Comparison of ENCODE assay signal across 8 cellular contexts in the genomic region with DNA sequence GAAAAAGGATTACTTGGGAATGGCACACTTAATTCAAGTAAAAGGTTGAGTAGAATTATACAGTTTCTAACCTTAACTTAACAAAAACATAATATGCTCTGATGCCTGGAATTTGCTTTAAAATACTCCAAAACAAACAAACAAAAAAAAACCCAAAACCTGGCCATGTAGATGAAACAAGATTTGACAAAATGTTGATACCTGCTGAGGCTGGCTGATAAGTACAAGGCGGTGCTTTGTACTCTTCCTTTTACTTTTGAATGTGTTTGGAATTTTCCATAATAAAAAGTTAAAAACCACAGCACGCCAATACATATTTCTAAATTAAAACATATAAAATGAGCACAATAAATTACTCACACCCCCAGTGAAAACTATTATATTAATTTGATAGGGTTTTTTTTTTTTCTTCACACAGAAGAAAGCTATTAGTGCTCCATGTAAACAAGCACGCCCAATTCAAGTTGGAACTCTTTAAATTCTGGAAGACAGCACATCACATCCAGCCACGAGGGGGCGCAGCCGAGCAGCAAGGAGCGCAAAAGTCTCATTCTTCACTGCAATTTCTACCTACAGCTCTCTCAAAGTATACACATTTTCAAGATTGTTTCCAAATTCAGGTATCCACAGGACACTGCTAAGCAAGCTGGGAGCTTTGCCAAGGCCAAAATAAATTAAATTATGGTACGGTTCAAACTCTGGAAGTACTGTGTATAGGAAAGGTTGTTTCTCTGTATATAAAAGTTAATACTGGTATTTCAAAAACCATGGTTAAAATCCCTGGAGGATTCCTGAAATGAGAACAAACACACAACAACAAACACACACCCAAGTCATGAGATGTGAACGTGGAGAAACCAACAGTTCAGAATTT. TPM values are rescaled to one million over a fixed set of nuclear protein-coding genes. Genes with fewer than 3 reads are reported as not detected.
DNase-seq lines count a peak whose midpoint lies in the region; ATAC-seq and TF ChIP-seq lines count a peak whose summit lies in the region.

No MANE protein-coding gene starts in this region.

- H3K27me3 ChIP-seq in CD4-positive, alpha-beta memory T cell (ENCODE audit: insufficient read depth, low read length): no peaks in the 10 kb centered on the region
- H3K27me3 ChIP-seq in Panc1 (ENCODE audit: control insufficient read depth, insufficient read depth, low read length): no peaks in the 10 kb centered on the region
- H3K27me3 ChIP-seq in neutrophil: no peaks in the 10 kb centered on the region

- no peak for ATAC-seq in Panc1
- ATAC-seq in activated T-cell treated with anti-CD3 and anti-CD28 coated beads, Interleukin-2, amount 50 U/mL, for 72 hours (replicated peaks in 1 of 2): no peak

- H3K4me1 Mint-ChIP-seq in CD4-positive, alpha-beta memory T cell: peaks cover 36 to 62% (median 49%) of the 10 kb centered on the region in 4 donors
- H3K4me1 Mint-ChIP-seq in activated T-cell treated with anti-CD3 and anti-CD28 coated beads, Interleukin-2, amount 50 U/mL, for 72 hours (ENCODE audit: low read depth): peaks cover 89% of the 10 kb centered on the region

- TF ChIP-seq CTCF in Panc1 (IDR thresholded peaks at IDR 0.05): peak; percentile 98
- TF ChIP-seq CTCF in fibroblast of mammary gland (conservative IDR thresholded peaks at IDR 0.05; ENCODE audit: control insufficient read depth, insufficient read depth, low read depth, low read length): peak; percentile 96
- peak; percentile 88 for TF ChIP-seq CTCF in neutrophil (IDR thresholded peaks at IDR 0.05)

- no peaks in the 10 kb centered on the region for H3K9me3 ChIP-seq in CD4-positive, alpha-beta memory T cell (ENCODE audit: control insufficient read depth in 1 of 2, low read length in 2 of 2)
- H3K9me3 ChIP-seq in Panc1 (ENCODE audit: control insufficient read depth, insufficient read depth, low read depth, low read length) (no peaks in the 10 kb centered on the region), neutrophil (no peaks in the 10 kb centered on the region)

- CTCF ChIA-PET in CD4-positive, alpha-beta memory T cell (lab: Charles Lee; ENCODE audit: partially characterized antibody): interaction anchor here (0.6 to 5.8 kb wide), 59 partner anchors 9 to 315 kb away, joined by 3 to 98 read pairs (median 5); partner anchors contain the start of genes AFTPH and SERTAD2
- CTCF ChIA-PET in Panc1 (lab: Charles Lee): interaction anchor here (0.6 to 1.5 kb wide), 8 partner anchors 31 to 222 kb away, joined by 3 to 5 read pairs (median 4); no protein-coding TSS in a partner anchor

- POLR2A ChIA-PET in CD4-positive, alpha-beta memory T cell (lab: Charles Lee; ENCODE audit: partially characterized antibody): interaction anchor here (0.6 to 13.8 kb wide), 9 partner anchors 7 to 346 kb away, joined by 3 to 298 read pairs (median 4); partner anchors contain the start of gene SERTAD2
- POLR2A ChIA-PET in Panc1 (lab: Charles Lee): interaction anchor here (0.6 to 1.1 kb wide), 2 partner anchors 9 to 244 kb away, joined by 3 to 7 read pairs; no protein-coding TSS in a partner anchor

- no TSS peak for BruUV-seq in Panc1 (replicated peaks; lab: Mats Ljungman, UMichigan)

- H3K4me3 Mint-ChIP-seq in CD4-positive, alpha-beta memory T cell: peak overlapping the region in 3 of 8 donors; percentile 13 to 79 (median 24)
- peak overlapping the region; percentile 41 to 47 for H3K4me3 Mint-ChIP-seq in activated T-cell treated with anti-CD3 and anti-CD28 coated beads, Interleukin-2, amount 50 U/mL, for 72 hours

- peaks cover 59% of the 10 kb centered on the region for H3K4me1 ChIP-seq in CD4-positive, alpha-beta memory T cell (ENCODE audit: insufficient read depth, low read length)
- peaks cover 78% of the 10 kb centered on the region for H3K4me1 ChIP-seq in Panc1 (ENCODE audit: control insufficient read depth, insufficient read depth, low read length)
- H3K4me1 ChIP-seq in neutrophil (ENCODE audit: control insufficient read depth in 1 of 2, insufficient read depth in 1 of 2, low read depth in 1 of 2, low read length in 1 of 2): peaks cover 81 to 89% of the 10 kb centered on the region in 2 experiments

- no peak overlapping the region for H3K27ac ChIP-seq in CD4-positive, alpha-beta memory T cell (ENCODE audit: low read depth, low read length)
- H3K27ac ChIP-seq in Panc1 (ENCODE audit: low read length) (peak overlapping the region; percentile 98), neutrophil (peak overlapping the region; percentile 90)

- peaks cover 0 to 3% of the 10 kb centered on the region in 2 donors for H3K36me3 Mint-ChIP-seq in CD4-positive, alpha-beta memory T cell
- no peaks in the 10 kb centered on the region for H3K36me3 Mint-ChIP-seq in activated T-cell treated with anti-CD3 and anti-CD28 coated beads, Interleukin-2, amount 50 U/mL, for 72 hours (ENCODE audit: insufficient read depth in 2 of 2)

- peak; percentile 76 to 83 (median 77) for DNase-seq in CD4-positive, alpha-beta memory T cell
- DNase-seq in KBM-7: peak; percentile 93
- peak; percentile 76 for DNase-seq in Panc1 (ENCODE audit: low read depth, low spot score)
- DNase-seq in activated T-cell treated with anti-CD3 and anti-CD28 coated beads, Interleukin-2, amount 50 U/mL, for 72 hours: peak; percentile 81 to 89
- DNase-seq in fibroblast of mammary gland (ENCODE audit: low read depth): peak; percentile 72
- DNase-seq in superior temporal gyrus (ENCODE audit: extremely low spot score): peak; percentile 97
- no peak for DNase-seq in germinal center (ENCODE audit: low spot score)

- intact Hi-C loops in CD4-positive, alpha-beta memory T cell (cut with micrococcal nuclease): loop anchor here (1.0 kb wide), 7 partner anchors 53 to 315 kb away; no protein-coding TSS in a partner anchor
- intact Hi-C loops in Panc1 (cut with micrococcal nuclease; ENCODE audit: unreplicated experiment): loop anchor here (5.0 kb wide), 1 partner anchor 101 kb away; no protein-coding TSS in a partner anchor

- no peaks in the 10 kb centered on the region for H3K27me3 Mint-ChIP-seq in CD4-positive, alpha-beta memory T cell
- H3K27me3 Mint-ChIP-seq in activated T-cell treated with anti-CD3 and anti-CD28 coated beads, Interleukin-2, amount 50 U/mL, for 72 hours (ENCODE audit: low read depth): no peaks in the 10 kb centered on the region

- peak overlapping the region in 4 of 7 donors; percentile 35 to 73 (median 53) for H3K27ac Mint-ChIP-seq in CD4-positive, alpha-beta memory T cell
- peak overlapping the region; percentile 50 for H3K27ac Mint-ChIP-seq in activated T-cell treated with anti-CD3 and anti-CD28 coated beads, Interleukin-2, amount 50 U/mL, for 72 hours

- in situ Hi-C loops in KBM-7 (cut with MboI; ENCODE audit: low pct_unique_long_range_greater_than_20kb, low sequenced_read_pairs) (loop anchor here (25.0 kb wide), 1 partner anchor 216 kb away; no protein-coding TSS in a partner anchor), Panc1 (cut with HindIII; ENCODE audit: low pct_unique_long_range_greater_than_20kb, low sequenced_read_pairs) (no loop called here)

- H3K9me3 Mint-ChIP-seq in CD4-positive, alpha-beta memory T cell: no peaks in the 10 kb centered on the region
- H3K9me3 Mint-ChIP-seq in activated T-cell treated with anti-CD3 and anti-CD28 coated beads, Interleukin-2, amount 50 U/mL, for 72 hours: no peaks in the 10 kb centered on the region

- no peaks in the 10 kb centered on the region for H3K36me3 ChIP-seq in CD4-positive, alpha-beta memory T cell (ENCODE audit: insufficient read depth, low read length)
- H3K36me3 ChIP-seq in Panc1 (ENCODE audit: control insufficient read depth, insufficient read depth, low read length) (no peaks in the 10 kb centered on the region), neutrophil (no peaks in the 10 kb centered on the region)

- H3K4me3 ChIP-seq in CD4-positive, alpha-beta memory T cell (ENCODE audit: low read length in 2 of 2): no peak overlapping the region
- H3K4me3 ChIP-seq in Panc1 (ENCODE audit: low read depth in 2 of 2, low read length in 2 of 2) (peak overlapping the region; percentile 22 to 44; a peak in 2 of 4 replicates), fibroblast of mammary gland (ENCODE audit: control insufficient read depth, low read depth, low read length) (no peak overlapping the region), neutrophil (ENCODE audit: low read depth in 1 of 2, low read length in 1 of 2) (peak overlapping the region in 1 of 2 experiments; percentile 2)

RNA-seq across cellular contexts. Expression of gene SERTAD2, which starts 7.5 kb away (rescaled TPM):
- total RNA-seq in CD4-positive, alpha-beta memory T cell: 10 to 100 TPM; 23.5 to 24.6 TPM
- polyA plus RNA-seq in CD4-positive, alpha-beta memory T cell: 1 to 10 TPM; 2.6 to 5.5 TPM
- 24.3 TPM for total RNA-seq in Panc1 (2021; ENCODE audit: unreplicated experiment)
- polyA plus RNA-seq in Panc1 (2012; ENCODE audit: insufficient read length): 16.4 TPM
- total RNA-seq in activated T-cell treated with anti-CD3 and anti-CD28 coated beads, Interleukin-2, amount 50 U/mL, for 72 hours: 10 to 100 TPM; 14.6 to 18.5 TPM

Comparison
In these comparisons a context has a peak if more than half of its experiments do, and no peak if none do; other contexts are left out.
1. H3K4me3 ChIP-seq: peak in Panc1 (2 of 2); none in CD4-positive, alpha-beta memory T cell (0 of 2) and fibroblast of mammary gland (single experiment).
2. Peak in every context shown above with its lines, with median percentiles within 50 percentile points of each other: CTCF ChIP-seq.